16 cellular contexts compared by ENCODE assay signal in the genomic region with DNA sequence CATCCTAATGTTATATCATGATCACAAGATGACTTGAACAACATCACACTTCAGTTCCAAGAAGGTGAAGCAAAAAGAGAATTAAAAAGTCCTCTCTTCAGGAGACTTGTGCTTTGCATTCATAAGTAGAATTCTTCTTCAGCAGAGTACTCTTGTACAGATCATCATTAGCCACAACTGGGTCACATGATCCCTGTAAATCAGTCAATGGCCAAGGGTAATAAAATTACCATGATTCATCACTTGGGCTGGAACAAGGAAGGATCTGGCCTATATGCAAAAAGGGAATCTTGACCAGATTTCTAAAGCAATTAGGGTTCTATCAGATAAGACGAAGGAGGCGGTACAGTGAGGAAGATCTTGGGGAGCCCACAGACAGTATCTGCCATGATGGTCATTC.
DNase-seq lines count a peak whose midpoint lies in the region; ATAC-seq and TF ChIP-seq lines count a peak whose summit lies in the region.
"Had no signal": no experiment of that assay in that cellular context is flagged by ENCODE, and none has a peak within 500 bp of the region (broad histone marks: within the 10 kb centered on the region; RNA-seq: fewer than 3 reads in every experiment).

No MANE protein-coding gene starts in this region.

- H3K27me3 Mint-ChIP-seq in activated naive CD8-positive, alpha-beta T cell treated with anti-CD3 and anti-CD28 coated beads for 36 hours = no peaks in the 10 kb centered on the region
- H3K27me3 Mint-ChIP-seq: activated naive CD4-positive, alpha-beta T cell treated with anti-CD3 and anti-CD28 coated beads, Interleukin-2, amount 50 U/mL, for 24 hours had no signal

- H3K36me3 ChIP-seq in kidney epithelial cell (ENCODE audit: control insufficient read depth, insufficient read depth, low read length) = no peaks in the 10 kb centered on the region

- no peak overlapping the region for H3K4me3 Mint-ChIP-seq in activated naive CD8-positive, alpha-beta T cell treated with anti-CD3 and anti-CD28 coated beads for 36 hours
- H3K4me3 Mint-ChIP-seq: activated naive CD4-positive, alpha-beta T cell treated with anti-CD3 and anti-CD28 coated beads, Interleukin-2, amount 50 U/mL, for 24 hours; nephron progenitor cell had no signal

- no peak overlapping the region for H3K4me3 ChIP-seq in kidney epithelial cell (ENCODE audit: low read depth, low read length)
- H3K4me3 ChIP-seq: lung had no signal

- in situ Hi-C loops in Caki2 (cut with HindIII; ENCODE audit: low pct_unique_long_range_greater_than_20kb, low sequenced_read_pairs) = no loop called here

- H3K9me3 Mint-ChIP-seq in activated naive CD8-positive, alpha-beta T cell treated with anti-CD3 and anti-CD28 coated beads for 36 hours = no peaks in the 10 kb centered on the region

- no peaks in the 10 kb centered on the region for H3K36me3 Mint-ChIP-seq in activated naive CD8-positive, alpha-beta T cell treated with anti-CD3 and anti-CD28 coated beads for 36 hours
- H3K36me3 Mint-ChIP-seq: activated naive CD4-positive, alpha-beta T cell treated with anti-CD3 and anti-CD28 coated beads, Interleukin-2, amount 50 U/mL, for 24 hours had no signal

- CTCF ChIA-PET in RWPE1 (lab: Yijun Ruan, JAX) = interaction anchor here (0.6 kb wide), 1 partner anchor 262 kb away, joined by 3 read pairs; no protein-coding TSS in a partner anchor

- TF ChIP-seq CTCF in RWPE1 (conservative IDR thresholded peaks at IDR 0.05; ENCODE audit: low read depth) (no peak), kidney epithelial cell (IDR thresholded peaks at IDR 0.05; ENCODE audit: insufficient read depth, low read length, poor library complexity, severe bottlenecking) (no peak)

- ATAC-seq in GM21717 (IDR thresholded peaks at IDR 0.05; ENCODE audit: unreplicated experiment) = no peak

- no peak overlapping the region for H3K27ac Mint-ChIP-seq in activated naive CD8-positive, alpha-beta T cell treated with anti-CD3 and anti-CD28 coated beads for 36 hours
- H3K27ac Mint-ChIP-seq: activated naive CD4-positive, alpha-beta T cell treated with anti-CD3 and anti-CD28 coated beads, Interleukin-2, amount 50 U/mL, for 24 hours; nephron progenitor cell had no signal

- POLR2A ChIA-PET in RWPE1 (lab: Yijun Ruan, JAX; ENCODE audit: low non-redundant PET) = no interaction called here

- H3K27me3 ChIP-seq in kidney epithelial cell (ENCODE audit: control insufficient read depth, insufficient read depth, low read length) = no peaks in the 10 kb centered on the region

- H3K4me1 Mint-ChIP-seq in activated naive CD8-positive, alpha-beta T cell treated with anti-CD3 and anti-CD28 coated beads for 36 hours = no peaks in the 10 kb centered on the region
- H3K4me1 Mint-ChIP-seq: activated naive CD4-positive, alpha-beta T cell treated with anti-CD3 and anti-CD28 coated beads, Interleukin-2, amount 50 U/mL, for 24 hours had no signal

- DNase-seq in Caki2 (ENCODE audit: low read depth) = peak; percentile 51
- DNase-seq in NCI-H1092 (lab: John Stamatoyannopoulos, UW) = peak; percentile 16
- peak; percentile 18 for DNase-seq in RWPE1 (ENCODE audit: low spot score)
- peak; percentile 78 for DNase-seq in kidney epithelial cell (ENCODE audit: low read depth)
- DNase-seq in activated naive CD8-positive, alpha-beta T cell treated with anti-CD3 and anti-CD28 coated beads for 36 hours = no peak
- no peak for DNase-seq in dermis blood vessel endothelial cell
- no peak for DNase-seq in NCI-H1694 (lab: John Stamatoyannopoulos, UW)
- DNase-seq: activated CD4-positive, alpha-beta T cell treated with anti-CD3 and anti-CD28 coated beads, Interleukin-2, amount 50 U/mL, for 1 hour; activated T-cell treated with anti-CD3 and anti-CD28 coated beads for 4 hours; effector CD4-positive, alpha-beta T cell; KBM-7; NCI-H187; nephron progenitor cell had no signal

- H3K27ac ChIP-seq in RWPE1 = no peak overlapping the region

Comparison
In these comparisons a context has a peak if more than half of its experiments do, and no peak if none do; other contexts are left out.
1. DNase-seq: peak in Caki2 (single experiment), NCI-H1092 (single experiment), RWPE1 (single experiment) and kidney epithelial cell (single experiment); none in activated naive CD8-positive, alpha-beta T cell treated with anti-CD3 and anti-CD28 coated beads for 36 hours (single experiment), dermis blood vessel endothelial cell (single experiment) and NCI-H1694 (single experiment).